In the genomic region with DNA sequence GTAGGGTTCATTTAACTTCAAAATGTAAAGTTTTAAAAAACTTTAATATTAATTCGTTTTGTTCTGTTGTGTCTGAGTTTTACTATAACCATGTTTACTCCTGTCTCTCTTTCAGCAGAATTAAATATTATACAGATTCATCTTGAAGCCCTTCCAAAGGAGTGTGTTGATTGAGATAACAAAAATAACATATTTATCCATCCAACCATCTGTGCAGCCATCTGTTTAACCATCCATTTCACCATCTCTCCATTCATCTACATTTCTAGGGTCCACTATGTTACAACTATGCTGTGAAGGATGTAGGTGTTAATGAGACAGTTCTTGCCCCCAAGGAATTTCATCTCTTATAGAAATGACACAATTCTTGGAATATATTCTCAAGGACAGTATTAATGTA, we compare ENCODE assay signal across 17 cellular contexts.
"Had no signal": no experiment of that assay in that cellular context is flagged by ENCODE, and none has a peak within 500 bp of the region (broad histone marks: within the 10 kb centered on the region; RNA-seq: fewer than 3 reads in every experiment).

No MANE protein-coding gene starts in this region.

- ATAC-seq: esophagus mucosa; heart left ventricle; left lobe of liver; naive thymus-derived CD4-positive, alpha-beta T cell; sciatic nerve; stimulated activated memory B cell treated with anti-CD40 and anti-IgM and Interleukin-4, amounts not matched to agents 10 μg/mL and 1 μg/mL and 100 μg/mL, for 72 hours had no signal

- H3K27ac ChIP-seq: heart left ventricle, spleen had no signal

- DNase-seq: effector memory CD4-positive, alpha-beta T cell; heart left ventricle; hippocampal formation; mammary epithelial cell; naive thymus-derived CD4-positive, alpha-beta T cell; nephron progenitor cell; posterior cingulate gyrus; spleen; stimulated activated CD4-positive, alpha-beta T cell treated with anti-CD3 and anti-CD28 coated beads, Interleukin-15, amount 100 ng/mL, for 24 hours; stimulated activated CD4-positive, alpha-beta T cell treated with anti-CD3 and anti-CD28 coated beads, Interleukin-1b, Interleukin-23, amount 100 ng/mL, for 48 hours; stimulated activated CD4-positive, alpha-beta T cell treated with anti-CD3 and anti-CD28 coated beads, Interleukin-4, amount 100 ng/mL, for 24 hours; stimulated activated naive CD8-positive, alpha-beta T cell treated with anti-CD3 and anti-CD28 coated beads, Interleukin-15, amount 100 ng/mL, for 72 hours; trophoblast cell had no signal
